ENCODE assay signal across 1 cellular context in genomic region chr11:72840780-72841179, GRCh38.
TF ChIP-seq lines count a peak whose summit lies in the region.

No MANE protein-coding gene starts in this region.

TF ChIP-seq in IMR-90, 13 proteins besides CTCF, POLR2A, EP300 and RAD21 (continued from another document):
- TF ChIP-seq BHLHE40 (IDR thresholded peaks at IDR 0.05; ENCODE audit: low read depth, low read length) (no peak), CEBPB (IDR thresholded peaks at IDR 0.05; ENCODE audit: low read depth, low read length) (peak; percentile 99), RFX5 (IDR thresholded peaks at IDR 0.05; ENCODE audit: low read depth, low read length) (no peak), RCOR1 (IDR thresholded peaks at IDR 0.05; ENCODE audit: insufficient replicate concordance, low read length) (peak; percentile 56), NFE2L2 (IDR thresholded peaks at IDR 0.05; ENCODE audit: low read depth, low read length) (peak; percentile 77), FOS (IDR thresholded peaks at IDR 0.05; ENCODE audit: low read depth, low read length) (peak; percentile 70; the same call in 1 of the 2 replicates)
